Comparison of ENCODE assay signal across 11 cellular contexts in the genomic region with DNA sequence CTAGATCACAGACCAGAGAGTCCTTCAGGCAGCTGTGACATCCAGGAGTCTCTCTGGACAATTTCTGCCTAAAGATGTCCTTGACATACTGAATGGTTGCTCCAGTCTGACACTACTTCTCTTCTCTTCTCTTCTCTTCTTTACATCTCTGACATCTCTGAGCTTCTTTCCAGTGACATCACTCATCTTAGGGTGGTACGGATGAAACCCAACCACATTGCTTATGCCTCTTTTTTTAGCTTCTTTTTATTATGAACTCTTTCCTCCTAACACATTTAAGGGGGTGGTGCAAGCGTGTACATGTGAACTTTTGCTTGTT. TPM values are rescaled to one million over a fixed set of nuclear protein-coding genes. Genes with fewer than 3 reads are reported as not detected.
A peak's percentile ranks its signal among the peaks of the same experiment; 100 is the strongest.
DNase-seq lines count a peak whose midpoint lies in the region; ATAC-seq and TF ChIP-seq lines count a peak whose summit lies in the region.
"Had no signal": no experiment of that assay in that cellular context is flagged by ENCODE, and none has a peak within 500 bp of the region (broad histone marks: within the 10 kb centered on the region; RNA-seq: fewer than 3 reads in every experiment).

No MANE protein-coding gene starts in this region.

- no peak for TF ChIP-seq POLR2A in breast epithelium (IDR thresholded peaks at IDR 0.05)
- no peak for TF ChIP-seq POLR2A in vagina (IDR thresholded peaks at IDR 0.05)

- peak; percentile 12 for ATAC-seq in HG02970 (IDR thresholded peaks at IDR 0.05; ENCODE audit: low FRiP score, unreplicated experiment)

- CTCF ChIA-PET in MCF 10A (lab: Yijun Ruan, JAX): interaction anchor here (1.6 to 2.7 kb wide), 2 partner anchors 39 to 250 kb away, joined by 7 to 8 read pairs; a partner anchor contains a TSS

- H3K4me3 Mint-ChIP-seq in MCF 10A (ENCODE audit: unreplicated experiment): no peak overlapping the region

- H3K36me3 Mint-ChIP-seq in MCF 10A (ENCODE audit: insufficient read depth, unreplicated experiment): peaks cover 6% of the 10 kb centered on the region

- no TSS peak for BruUV-seq in MCF 10A (replicated peaks; lab: Mats Ljungman, UMichigan)

- H3K36me3 ChIP-seq in breast epithelium (no peaks in the 10 kb centered on the region), brain microvascular endothelial cell (replicated peaks) (no peaks in the 10 kb centered on the region), vagina (no peaks in the 10 kb centered on the region)

- H3K27me3 Mint-ChIP-seq in MCF 10A (ENCODE audit: insufficient read depth, unreplicated experiment): no peaks in the 10 kb centered on the region

- intact Hi-C loops in breast epithelium (cut with DNase I; ENCODE audit: low total_unique reads): no loop called here
- intact Hi-C loops in MCF 10A (cut with micrococcal nuclease): loop anchor here (2.0 kb wide), 1 partner anchor 71 kb away; no protein-coding TSS in a partner anchor
- intact Hi-C loops in vagina (cut with DNase I): no loop called here

- H3K4me3 ChIP-seq in breast epithelium (peak overlapping the region in 1 of 3 donors; percentile 46), brain microvascular endothelial cell (ENCODE audit: low read depth, low read length) (no peak overlapping the region), vagina (peak overlapping the region in 1 of 2 donors; percentile 21)

- POLR2A ChIA-PET in MCF 10A (lab: Yijun Ruan, JAX): interaction anchor here (0.7 to 4.7 kb wide), 8 partner anchors 11 to 311 kb away, joined by 3 to 38 read pairs (median 6); a partner anchor contains a TSS

- H3K9me3 Mint-ChIP-seq in MCF 10A (ENCODE audit: unreplicated experiment): peaks cover 3% of the 10 kb centered on the region

- no peaks in the 10 kb centered on the region for H3K27me3 ChIP-seq in breast epithelium
- no peaks in the 10 kb centered on the region for H3K27me3 ChIP-seq in brain microvascular endothelial cell (replicated peaks)
- H3K27me3 ChIP-seq in vagina: no peaks in the 10 kb centered on the region

- H3K27ac ChIP-seq in breast epithelium: peak overlapping the region; percentile 2 to 82
- H3K27ac ChIP-seq in brain microvascular endothelial cell: peak overlapping the region; percentile 72
- H3K27ac ChIP-seq in vagina: peak overlapping the region; percentile 63
- H3K27ac ChIP-seq: C4-2B had no signal

- H3K4me1 ChIP-seq in breast epithelium (peaks cover 0 to 7% of the 10 kb centered on the region in 2 donors), vagina (peaks cover 19% of the 10 kb centered on the region)

- H3K9me3 ChIP-seq in breast epithelium: no peaks in the 10 kb centered on the region
- H3K9me3 ChIP-seq in vagina: no peaks in the 10 kb centered on the region

- no peak for DNase-seq in breast epithelium (ENCODE audit: low spot score in 2 of 2)
- no peak for DNase-seq in MCF 10A (ENCODE audit: unreplicated experiment)
- no peak for DNase-seq in brain microvascular endothelial cell
- DNase-seq in vagina (ENCODE audit: extremely low spot score in 2 of 2): no peak
- no peak for DNase-seq in NCI-H82 (lab: John Stamatoyannopoulos, UW)
- no peak for DNase-seq in amygdala (lab: John Stamatoyannopoulos, UW)
- DNase-seq in NCI-H774 (lab: John Stamatoyannopoulos, UW): no peak
- DNase-seq: NCI-H1417 treated with DMSO at 0.1 percent for 48 hours, T1000 had no signal

- H3K27ac Mint-ChIP-seq in MCF 10A (ENCODE audit: low read depth, unreplicated experiment): no peak overlapping the region

- H3K4me1 Mint-ChIP-seq in MCF 10A (ENCODE audit: insufficient read depth, unreplicated experiment): no peaks in the 10 kb centered on the region

- in situ Hi-C loops in brain microvascular endothelial cell (cut with HindIII; ENCODE audit: low pct_ligation_motif_present, low sequenced_read_pairs): no loop called here

- TF ChIP-seq CTCF in breast epithelium (IDR thresholded peaks at IDR 0.05): no peak
- TF ChIP-seq CTCF in MCF 10A (IDR thresholded peaks at IDR 0.05; ENCODE audit: unreplicated experiment): no peak
- TF ChIP-seq CTCF in brain microvascular endothelial cell (IDR thresholded peaks at IDR 0.05; ENCODE audit: low read depth, low read length, missing control alignments): no peak
- no peak for TF ChIP-seq CTCF in vagina (IDR thresholded peaks at IDR 0.05)

RNA-seq across cellular contexts. Expression of a gene that starts 39.4 kb away (rescaled TPM):
- 10 to 100 TPM; 27.4 to 57.8 (median 36.4) TPM for total RNA-seq in breast epithelium
- 20.8 and 29.0 TPM in 2 replicates for total RNA-seq in MCF 10A (2022)
- total RNA-seq in vagina: 18.7 TPM
